Comparison of ENCODE assay signal across 22 cellular contexts in genomic region chr1:32746130-32746529, GRCh38. TPM values are rescaled to one million over a fixed set of nuclear protein-coding genes. Genes with fewer than 3 reads are reported as not detected.
"Had no signal": no experiment of that assay in that cellular context is flagged by ENCODE, and none has a peak within 500 bp of the region (broad histone marks: within the 10 kb centered on the region; RNA-seq: fewer than 3 reads in every experiment).

No MANE protein-coding gene starts in this region.

- H3K27ac ChIP-seq: coronary artery, right atrium auricular region had no signal

- H3K4me3 ChIP-seq: coronary artery, right atrium auricular region, upper lobe of left lung had no signal

- H3K27me3 ChIP-seq: right atrium auricular region, upper lobe of left lung had no signal

- DNase-seq: activated B cell treated with CpG ODN at 0.5 μM for 24 hours; activated CD4-positive, alpha-beta T cell treated with anti-CD3 and anti-CD28 coated beads for 48 hours; activated CD8-positive, alpha-beta T cell treated with anti-CD3 and anti-CD28 coated beads for 36 hours; activated effector memory CD4-positive, alpha-beta T cell treated with Interleukin-2 at 50 U/mL for 16 hours; activated T-cell treated with anti-CD3 and anti-CD28 coated beads, Interleukin-2, amount 50 U/mL, for 4 hours; amniotic stem cell; central memory CD4-positive, alpha-beta T cell; foreskin fibroblast; hippocampal formation; kidney glomerular epithelial cell; mesendoderm; nucleus accumbens; stimulated activated CD4-positive, alpha-beta T cell treated with anti-CD3 and anti-CD28 coated beads, Interleukin-15, amount 100 ng/mL, for 24 hours; stimulated activated CD4-positive, alpha-beta T cell treated with anti-CD3 and anti-CD28 coated beads, Interleukin-4, amount 100 ng/mL, for 1 hour; stimulated activated naive B cell treated with anti-CD40 and anti-IgM and Interleukin-4, amounts not matched to agents 10 μg/mL and 1 μg/mL and 100 μg/mL, for 72 hours; T-helper 2 cell; upper lobe of left lung had no signal

- H3K36me3 ChIP-seq: right atrium auricular region had no signal

- ATAC-seq: activated CD8-positive, alpha-beta T cell treated with anti-CD3 and anti-CD28 coated beads for 36 hours; activated T-cell treated with anti-CD3 and anti-CD28 coated beads, Interleukin-2, amount 50 U/mL, for 4 hours; natural killer cell treated with Interleukin-12 subunit alpha and Interleukin-12 subunit beta and Interleukin-15 and Interleukin-18, amount 100 ng/mL, for 72 hours; stimulated activated naive B cell treated with anti-CD40 and anti-IgM and Interleukin-4, amounts not matched to agents 10 μg/mL and 1 μg/mL and 100 μg/mL, for 72 hours had no signal

- FAIRE-seq: TTC549 had no signal

- H3K9me3 ChIP-seq: right atrium auricular region, upper lobe of left lung had no signal

RNA-seq across cellular contexts. Expression of gene SYNC, which starts 43.6 kb away (rescaled TPM):
- total RNA-seq: activated B cell treated with CpG ODN at 0.5 μM for 24 hours; activated CD8-positive, alpha-beta T cell treated with anti-CD3 and anti-CD28 coated beads for 36 hours; activated T-cell treated with anti-CD3 and anti-CD28 coated beads, Interleukin-2, amount 50 U/mL, for 4 hours; natural killer cell treated with Interleukin-12 subunit alpha and Interleukin-12 subunit beta and Interleukin-15 and Interleukin-18, amount 100 ng/mL, for 72 hours; progenitor cell of endocrine pancreas had no signal
